Comparison of ENCODE assay signal across 8 cellular contexts in the genomic region with DNA sequence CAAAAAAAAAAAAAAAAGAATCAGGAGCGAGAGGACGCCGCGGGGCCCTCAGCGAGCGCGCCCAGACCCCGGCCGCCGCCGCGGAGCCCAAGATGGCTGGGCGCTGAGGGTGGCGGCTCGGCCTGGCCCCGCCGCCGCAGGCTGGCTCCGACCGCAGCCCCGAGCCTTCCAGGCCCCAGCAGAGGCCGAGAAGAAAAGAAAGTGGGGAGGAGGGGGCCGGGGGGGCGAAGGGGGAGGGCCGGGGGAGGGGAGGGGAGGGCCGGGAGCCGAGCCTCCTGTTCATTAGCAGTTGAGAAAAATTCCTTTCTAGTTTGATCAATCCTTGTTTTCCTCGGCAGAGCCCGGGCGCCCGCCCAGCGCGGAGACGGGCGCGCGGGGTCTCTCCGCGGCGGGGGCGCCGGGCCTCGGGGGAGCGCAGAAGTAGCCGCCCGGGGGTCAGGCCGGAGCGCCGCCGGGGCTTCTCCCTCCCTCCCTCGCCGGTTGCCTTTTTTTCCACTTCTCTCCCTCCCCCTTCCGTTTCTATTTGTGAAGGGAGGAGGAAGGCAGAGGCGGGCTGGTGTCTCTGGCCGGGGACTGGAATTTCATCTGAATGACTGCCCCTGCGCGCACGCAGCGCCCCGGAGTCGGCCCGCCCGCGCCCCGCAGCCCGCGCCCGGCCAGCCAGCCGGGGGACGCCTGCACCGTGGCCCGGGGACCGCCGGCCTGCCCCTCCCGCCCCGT. TPM values are rescaled to one million over a fixed set of nuclear protein-coding genes. Genes with fewer than 3 reads are reported as not detected.
DNase-seq lines count a peak whose midpoint lies in the region; ATAC-seq, FAIRE-seq and TF ChIP-seq lines count a peak whose summit lies in the region.

No MANE protein-coding gene starts in this region.

- no peaks in the 10 kb centered on the region for H3K27me3 Mint-ChIP-seq in T-helper 17 cell

- peak overlapping the region; percentile 86; the same call in 1 of the 2 replicates for H3K9ac ChIP-seq in iPS-20b (ENCODE audit: low read depth, low read length)

- no peak for FAIRE-seq in bronchial epithelial cell (lab: Jason Lieb, UNC)

- H3K27me3 ChIP-seq in MG63 (no peaks in the 10 kb centered on the region), bronchial epithelial cell (ENCODE audit: control insufficient read depth, insufficient read depth, low read length) (no peaks in the 10 kb centered on the region), iPS-20b (ENCODE audit: insufficient read depth, low read length) (no peaks in the 10 kb centered on the region; the same call in 1 of the 2 replicates), sigmoid colon (no peaks in the 10 kb centered on the region)

- H3K36me3 ChIP-seq in MG63 (peaks cover 22% of the 10 kb centered on the region), bronchial epithelial cell (ENCODE audit: control insufficient read depth, insufficient read depth, low read length) (no peaks in the 10 kb centered on the region), iPS-20b (ENCODE audit: insufficient read depth, low read depth, low read length) (no peaks in the 10 kb centered on the region), sigmoid colon (no peaks in the 10 kb centered on the region)

- H3K4me3 Mint-ChIP-seq in T-helper 17 cell, result peak overlapping the region; percentile 91

- H3K9me3 ChIP-seq in MG63, result no peaks in the 10 kb centered on the region
- no peaks in the 10 kb centered on the region for H3K9me3 ChIP-seq in T-helper 17 cell (ENCODE audit: control insufficient read depth, low read length, poor library complexity, severe bottlenecking)
- H3K9me3 ChIP-seq in iPS-20b (ENCODE audit: insufficient read depth, low read depth, low read length), result no peaks in the 10 kb centered on the region
- H3K9me3 ChIP-seq in sigmoid colon, result no peaks in the 10 kb centered on the region

- intact Hi-C loops in sigmoid colon (cut with DNase I), result loop anchor here (2.0 to 10.0 kb wide), 2 partner anchors 141 to 249 kb away; a partner anchor contains a TSS

- ATAC-seq in T-helper 17 cell (no peak), GM18873 (IDR thresholded peaks at IDR 0.05; ENCODE audit: low FRiP score, unreplicated experiment) (no peak), HG03139 (IDR thresholded peaks at IDR 0.05; ENCODE audit: unreplicated experiment) (no peak)

- H3K36me3 Mint-ChIP-seq in T-helper 17 cell (ENCODE audit: low read depth), result peaks cover 2% of the 10 kb centered on the region

- H3K4me1 Mint-ChIP-seq in T-helper 17 cell, result peaks cover 36% of the 10 kb centered on the region

- peak overlapping the region; percentile 79 for H3K4me3 ChIP-seq in GM12875 (ENCODE audit: low read depth, low read length)
- peak overlapping the region; percentile 79 for H3K4me3 ChIP-seq in MG63
- peak overlapping the region; percentile 91 for H3K4me3 ChIP-seq in bronchial epithelial cell (ENCODE audit: low read depth, low read length)
- peak overlapping the region; percentile 83; the same call in 1 of the 2 replicates for H3K4me3 ChIP-seq in iPS-20b (ENCODE audit: low read length)
- H3K4me3 ChIP-seq in sigmoid colon, result peak overlapping the region; percentile 57 to 97 (median 88)

- peak overlapping the region; percentile 98 for H3K27ac Mint-ChIP-seq in T-helper 17 cell

- WGBS in sigmoid colon, 2 donors, result 0 to 1% methylated on average over 76 of the region's 76 CpGs

- peak in 1 of 2 donors; percentile 64 for TF ChIP-seq POLR2A in sigmoid colon (IDR thresholded peaks at IDR 0.05)

- no peak for TF ChIP-seq EP300 in sigmoid colon (IDR thresholded peaks at IDR 0.05)

- DNase-seq in MG63 (peak; percentile 69), T-helper 17 cell (no peak), bronchial epithelial cell (ENCODE audit: low read depth) (peak; percentile 39), sigmoid colon (peak; percentile 89)

- H3K4me1 ChIP-seq in iPS-20b (ENCODE audit: insufficient read depth, low read length) (peaks cover 25% of the 10 kb centered on the region; the same call in 1 of the 2 replicates), sigmoid colon (peaks cover 0 to 38% (median 31%) of the 10 kb centered on the region in 4 donors)

- H3K27ac ChIP-seq in iPS-20b (ENCODE audit: low read length) (peak overlapping the region; percentile 67), sigmoid colon (peak overlapping the region; percentile 92 to 100 (median 99))

- TF ChIP-seq CTCF in GM12875 (IDR thresholded peaks at IDR 0.05; ENCODE audit: borderline replicate concordance, insufficient read depth, low read depth, low read length) (no peak), bronchial epithelial cell (IDR thresholded peaks at IDR 0.05; ENCODE audit: insufficient read depth, low read length, severe bottlenecking) (no peak), sigmoid colon (IDR thresholded peaks at IDR 0.05) (no peak)

RNA-seq across cellular contexts. Expression of a gene that starts 0.8 kb away (rescaled TPM):
- total RNA-seq in MG63 (2014; rRNA removed; shearing (Covaris generic); ENCODE audit: low replicate concordance), result 27.8 and 40.9 TPM in 2 replicates
- total RNA-seq in T-helper 17 cell, result 10 to 100 TPM; 63.6 to 73.0 TPM
- 31.1 and 41.2 TPM in 2 replicates for total RNA-seq in bronchial epithelial cell
- 10 to 100 TPM; 58.9 to 88.6 (median 67.1) TPM for total RNA-seq in sigmoid colon
- 10 to 100 TPM; 25.0 to 53.0 (median 46.8) TPM for polyA plus RNA-seq in sigmoid colon

Comparison
In these comparisons a context has a peak if more than half of its experiments do, and no peak if none do; other contexts are left out.
1. DNase-seq: peak in MG63 (single experiment), bronchial epithelial cell (single experiment) and sigmoid colon (single experiment); none in T-helper 17 cell (0 of 3).
2. Peak in every context shown above with its lines, with median percentiles within 50 percentile points of each other: H3K4me3 ChIP-seq.